In the genomic region with DNA sequence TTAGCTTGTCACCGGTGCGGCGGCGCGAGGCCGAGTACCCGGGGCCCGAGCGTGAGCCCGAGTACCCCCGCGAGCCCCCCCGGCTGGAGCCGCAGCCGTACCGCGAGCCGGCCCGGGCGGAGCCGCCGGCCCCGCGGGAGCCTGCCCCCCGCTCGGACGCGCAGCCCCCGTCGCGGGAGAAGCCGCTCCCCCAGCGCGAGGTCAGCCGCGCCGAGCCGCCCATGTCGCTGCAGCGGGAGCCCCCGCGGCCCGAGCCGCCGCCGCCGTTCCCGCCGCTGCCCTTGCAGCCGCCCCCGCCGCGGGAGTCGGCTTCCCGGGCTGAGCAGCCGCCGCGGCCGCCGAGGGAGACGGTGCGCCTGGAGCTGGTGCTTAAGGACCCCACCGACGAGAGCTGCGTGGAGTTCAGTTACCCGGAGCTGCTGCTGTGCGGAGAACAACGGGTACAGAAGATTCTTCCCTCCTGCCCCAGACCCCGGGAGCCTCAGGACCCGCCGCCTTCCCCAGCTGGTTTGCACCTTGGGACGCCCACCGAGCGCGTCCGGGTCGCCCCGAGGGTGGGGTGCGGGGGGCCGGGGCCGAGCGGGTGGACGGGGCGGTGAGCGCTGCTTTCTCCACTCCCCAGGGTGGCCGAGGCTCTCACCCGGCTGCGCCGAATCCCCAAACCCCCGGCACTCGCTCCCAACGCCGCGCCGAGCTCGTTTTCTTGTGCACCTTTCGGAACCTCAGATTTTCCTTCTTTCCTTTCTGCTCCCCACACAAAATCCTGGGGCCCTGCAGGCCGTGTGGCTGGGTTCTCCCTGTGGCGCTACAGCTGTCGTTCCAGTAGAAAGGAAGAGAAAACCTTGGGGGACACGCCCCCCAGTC, we compare ENCODE assay signal across 8 cellular contexts. TPM values are rescaled to one million over a fixed set of nuclear protein-coding genes. Genes with fewer than 3 reads are reported as not detected.
DNase-seq lines count a peak whose midpoint lies in the region; ATAC-seq and TF ChIP-seq lines count a peak whose summit lies in the region.

No MANE protein-coding gene starts in this region.

- H3K4me3 ChIP-seq in HFF-Myc (replicated peaks; ENCODE audit: low read depth, low read length), result peak overlapping the region; percentile 86
- H3K4me3 ChIP-seq in esophagus (ENCODE audit: low read depth in 1 of 2, low read length in 2 of 2), result peak overlapping the region; percentile 89 to 100
- peak overlapping the region; percentile 70 to 99 (median 90) for H3K4me3 ChIP-seq in tibial nerve

- no peak for TF ChIP-seq CTCF in HFF-Myc (IDR thresholded peaks at IDR 0.05; ENCODE audit: low read depth, low read length, missing control alignments)
- no peak for TF ChIP-seq CTCF in natural killer cell (IDR thresholded peaks at IDR 0.05)
- no peak for TF ChIP-seq CTCF in tibial nerve (IDR thresholded peaks at IDR 0.05)

- H3K9me3 Mint-ChIP-seq in natural killer cell, result no peaks in the 10 kb centered on the region

- WGBS in esophagus, 2 donors, result 1% methylated on average over 60 to 101 of the region's 101 CpGs
- WGBS in tibial nerve, 2 donors, result 0% methylated on average over 22 to 24 of the region's 101 CpGs

- H3K27me3 ChIP-seq in esophagus (ENCODE audit: control insufficient read depth in 1 of 2, insufficient read depth in 2 of 2, low read length in 2 of 2) (no peaks in the 10 kb centered on the region), tibial nerve (no peaks in the 10 kb centered on the region)

- intact Hi-C loops in natural killer cell (cut with micrococcal nuclease), result loop anchor here (1.0 kb wide), 2 partner anchors 109 to 122 kb away; a partner anchor contains a TSS

- H3K9me3 ChIP-seq in esophagus (ENCODE audit: control insufficient read depth in 2 of 2, insufficient read depth in 1 of 2, low read depth in 1 of 2, low read length in 1 of 2), result no peaks in the 10 kb centered on the region
- H3K9me3 ChIP-seq in tibial nerve, result no peaks in the 10 kb centered on the region

- peak overlapping the region; percentile 94 to 95 for H3K27ac Mint-ChIP-seq in natural killer cell

- DNase-seq in NCI-H2227 (lab: John Stamatoyannopoulos, UW; ENCODE audit: unreplicated experiment) (peak; percentile 51), NCI-H2227 treated with DMSO at 0.1 percent for 48 hours (lab: John Stamatoyannopoulos, UW) (no peak), HFF-Myc (ENCODE audit: extremely low read depth, low read depth) (no peak), NCI-H128 (lab: John Stamatoyannopoulos, UW; ENCODE audit: unreplicated experiment) (peak; percentile 30), activated T-cell treated with anti-CD3 and anti-CD28 coated beads for 4 hours (peak; percentile 1), natural killer cell (no peak), tibial nerve (ENCODE audit: low spot score in 2 of 2) (peak in 1 of 2 donors; percentile 25)

- peaks cover 22 to 28% of the 10 kb centered on the region in 2 donors for H3K4me1 Mint-ChIP-seq in natural killer cell

- no peaks in the 10 kb centered on the region for H3K36me3 Mint-ChIP-seq in natural killer cell

- H3K27me3 Mint-ChIP-seq in natural killer cell (ENCODE audit: low read depth in 2 of 2), result peaks cover 3 to 6% of the 10 kb centered on the region in 2 donors

- H3K4me1 ChIP-seq in esophagus (ENCODE audit: control insufficient read depth in 2 of 2, insufficient read depth in 2 of 2, low read length in 1 of 2), result no peaks in the 10 kb centered on the region
- H3K4me1 ChIP-seq in tibial nerve, result peaks cover 0 to 46% (median 10%) of the 10 kb centered on the region in 4 donors

- no peak for TF ChIP-seq EP300 in tibial nerve (IDR thresholded peaks at IDR 0.05)

- TF ChIP-seq POLR2A in tibial nerve (IDR thresholded peaks at IDR 0.05), result no peak

- H3K27ac ChIP-seq in esophagus (ENCODE audit: low read depth in 2 of 2, low read length in 1 of 2) (peak overlapping the region; percentile 95 to 96), tibial nerve (peak overlapping the region; percentile 84 to 95 (median 92))

- H3K36me3 ChIP-seq in esophagus (ENCODE audit: control insufficient read depth in 2 of 2, insufficient read depth in 2 of 2, low read length in 1 of 2) (no peaks in the 10 kb centered on the region), tibial nerve (no peaks in the 10 kb centered on the region)

- peak; percentile 30 to 49 (median 43) for ATAC-seq in natural killer cell

- peak overlapping the region; percentile 99 for H3K4me3 Mint-ChIP-seq in natural killer cell

RNA-seq across cellular contexts. Expression of a gene that starts 0.7 kb away (rescaled TPM):
- polyA plus RNA-seq in esophagus, result 1 to 10 TPM; 1.4 to 3.0 TPM
- 10 to 100 TPM; 17.6 to 33.2 (median 21.2) TPM for total RNA-seq in natural killer cell
- 10 to 100 TPM; 16.7 to 20.9 (median 19.2) TPM for total RNA-seq in tibial nerve

Comparison
In these comparisons a context has a peak if more than half of its experiments do, and no peak if none do; other contexts are left out.
1. DNase-seq: peak in NCI-H2227 (single experiment), NCI-H128 (single experiment) and activated T-cell treated with anti-CD3 and anti-CD28 coated beads for 4 hours (single experiment); none in NCI-H2227 treated with DMSO at 0.1 percent for 48 hours (single experiment), HFF-Myc (single experiment) and natural killer cell (single experiment).
2. Peak in every context shown above with its lines, with median percentiles within 50 percentile points of each other: H3K4me3 ChIP-seq.